Comparison of ENCODE assay signal across 20 cellular contexts in genomic region chr1:29315262-29315661, GRCh38.
A peak's percentile ranks its signal among the peaks of the same experiment; 100 is the strongest.
DNase-seq lines count a peak whose midpoint lies in the region; ATAC-seq and TF ChIP-seq lines count a peak whose summit lies in the region.
"Had no signal": no experiment of that assay in that cellular context is flagged by ENCODE, and none has a peak within 500 bp of the region (broad histone marks: within the 10 kb centered on the region; RNA-seq: fewer than 3 reads in every experiment).

No MANE protein-coding gene starts in this region.

- no peaks in the 10 kb centered on the region for H3F3A ChIP-seq in neural progenitor cell (ENCODE audit: low read depth)

- no peak for TF ChIP-seq POLR2A in sigmoid colon (IDR thresholded peaks at IDR 0.05)

- intact Hi-C loops in sigmoid colon (cut with DNase I) = no loop called here

- no peaks in the 10 kb centered on the region for H3K4me1 Mint-ChIP-seq in activated naive CD4-positive, alpha-beta T cell treated with anti-CD3 and anti-CD28 coated beads, Interleukin-2, amount 50 U/mL, for 24 hours
- peaks cover 4% of the 10 kb centered on the region for H3K4me1 Mint-ChIP-seq in neural progenitor cell

- H3K27ac ChIP-seq in neural progenitor cell = no peak overlapping the region
- no peak overlapping the region for H3K27ac ChIP-seq in sigmoid colon
- H3K27ac ChIP-seq: 22Rv1, A549, C4-2B, HL-60 had no signal

- no peak overlapping the region for H3K4me3 Mint-ChIP-seq in activated naive CD4-positive, alpha-beta T cell treated with anti-CD3 and anti-CD28 coated beads, Interleukin-2, amount 50 U/mL, for 24 hours
- no peak overlapping the region for H3K4me3 Mint-ChIP-seq in neural progenitor cell
- H3K4me3 Mint-ChIP-seq: CD4-positive, alpha-beta T cell; HFFc6 had no signal

- H3K4me2 ChIP-seq in neural progenitor cell = no peak overlapping the region
- H3K4me2 ChIP-seq: A549 had no signal

- H3K36me3 Mint-ChIP-seq in activated naive CD4-positive, alpha-beta T cell treated with anti-CD3 and anti-CD28 coated beads, Interleukin-2, amount 50 U/mL, for 24 hours = no peaks in the 10 kb centered on the region
- H3K36me3 Mint-ChIP-seq in neural progenitor cell = peaks cover 20% of the 10 kb centered on the region

- no peak for DNase-seq in activated naive CD4-positive, alpha-beta T cell treated with Interleukin-2 at 50 U/mL for 16 hours
- DNase-seq in neural progenitor cell (ENCODE audit: low spot score) = no peak
- peak; percentile 45 for DNase-seq in sigmoid colon
- no peak for DNase-seq in KG1 (lab: John Stamatoyannopoulos, UW)
- no peak for DNase-seq in NOMO-1 treated with DMSO at 0.1 percent for 48 hours (lab: John Stamatoyannopoulos, UW; ENCODE audit: unreplicated experiment)
- DNase-seq: AML-193; Caco-2; CD4-positive, alpha-beta T cell; DMS79; GDM1; GOT3; H7; HFFc6 had no signal

- H3K9ac ChIP-seq in neural progenitor cell = no peak overlapping the region

- no peak for TF ChIP-seq CTCF in neural progenitor cell (IDR thresholded peaks at IDR 0.05)
- no peak for TF ChIP-seq CTCF in sigmoid colon (IDR thresholded peaks at IDR 0.05)

- no peaks in the 10 kb centered on the region for H3K27me3 Mint-ChIP-seq in activated naive CD4-positive, alpha-beta T cell treated with anti-CD3 and anti-CD28 coated beads, Interleukin-2, amount 50 U/mL, for 24 hours
- peaks cover 4% of the 10 kb centered on the region for H3K27me3 Mint-ChIP-seq in neural progenitor cell (ENCODE audit: insufficient read depth, low read depth)
- H3K27me3 Mint-ChIP-seq: CD4-positive, alpha-beta T cell had no signal

- ATAC-seq in esophagus mucosa = no peak
- ATAC-seq: A549, HCT116 had no signal

- H3K9me3 ChIP-seq in neural progenitor cell (ENCODE audit: low read depth) (no peaks in the 10 kb centered on the region), sigmoid colon (no peaks in the 10 kb centered on the region)
- H3K9me3 ChIP-seq: A549, Caco-2 had no signal

- no peaks in the 10 kb centered on the region for H3K9me3 Mint-ChIP-seq in activated naive CD4-positive, alpha-beta T cell treated with anti-CD3 and anti-CD28 coated beads, Interleukin-2, amount 50 U/mL, for 24 hours
- H3K9me3 Mint-ChIP-seq in neural progenitor cell = no peaks in the 10 kb centered on the region
- H3K9me3 Mint-ChIP-seq: CD4-positive, alpha-beta T cell; HFFc6 had no signal

- no peaks in the 10 kb centered on the region for H3K27me3 ChIP-seq in neural progenitor cell
- H3K27me3 ChIP-seq in sigmoid colon = no peaks in the 10 kb centered on the region

- no peaks in the 10 kb centered on the region for H3K4me1 ChIP-seq in neural progenitor cell
- no peaks in the 10 kb centered on the region for H3K4me1 ChIP-seq in sigmoid colon
- H3K4me1 ChIP-seq: A549, Caco-2 had no signal

- no peak overlapping the region for H2AFZ ChIP-seq in neural progenitor cell (replicated peaks)

- H3K4me3 ChIP-seq in neural progenitor cell (no peak overlapping the region), sigmoid colon (no peak overlapping the region)
- H3K4me3 ChIP-seq: A549 had no signal

- H4K20me1 ChIP-seq in neural progenitor cell (ENCODE audit: low read depth) = no peaks in the 10 kb centered on the region

- H3K36me3 ChIP-seq in neural progenitor cell (no peaks in the 10 kb centered on the region), sigmoid colon (peaks cover 0 to 20% (median 0%) of the 10 kb centered on the region in 4 donors)

- 94 to 95% methylated on average over 15 of the region's 15 CpGs for WGBS in sigmoid colon, 2 donors

- peak overlapping the region; percentile 17 for H3K27ac Mint-ChIP-seq in activated naive CD4-positive, alpha-beta T cell treated with anti-CD3 and anti-CD28 coated beads, Interleukin-2, amount 50 U/mL, for 24 hours
- H3K27ac Mint-ChIP-seq in neural progenitor cell = peak overlapping the region; percentile 61
- H3K27ac Mint-ChIP-seq: CD4-positive, alpha-beta T cell; HFFc6 had no signal

- TF ChIP-seq EP300 in sigmoid colon (IDR thresholded peaks at IDR 0.05) = no peak

- no peaks in the 10 kb centered on the region for H3K79me2 ChIP-seq in neural progenitor cell (ENCODE audit: low read depth)
